In genomic region chr21:23740463-23740862, GRCh38 we compare ENCODE assay signal across 15 cellular contexts.
"Had no signal": no experiment of that assay in that cellular context is flagged by ENCODE, and none has a peak within 500 bp of the region (broad histone marks: within the 10 kb centered on the region; RNA-seq: fewer than 3 reads in every experiment).

No MANE protein-coding gene starts in this region.

- H3K4me3 ChIP-seq: cardiac muscle cell, dorsolateral prefrontal cortex, gastroesophageal sphincter, lung, neural progenitor cell, right lobe of liver, smooth muscle cell had no signal

- H3K27ac Mint-ChIP-seq: activated CD4-positive, alpha-beta memory T cell treated with anti-CD3 and anti-CD28 coated beads, Interleukin-2, amount 10 ng/mL, durations not matched to agents 7 days and 5 days; activated naive CD4-positive, alpha-beta T cell treated with anti-CD3 and anti-CD28 coated beads, Interleukin-2, amount 50 U/mL, for 72 hours; naive B cell; neural progenitor cell had no signal

- H3K27me3 Mint-ChIP-seq: activated CD4-positive, alpha-beta memory T cell treated with anti-CD3 and anti-CD28 coated beads, Interleukin-2, amount 10 ng/mL, durations not matched to agents 7 days and 5 days had no signal

- H3K27ac ChIP-seq: cardiac muscle cell, dorsolateral prefrontal cortex, gastroesophageal sphincter, neural progenitor cell, right lobe of liver had no signal

- H3K9ac ChIP-seq: neural progenitor cell had no signal

- H2AFZ ChIP-seq: neural progenitor cell had no signal

- H3K4me2 ChIP-seq: neural progenitor cell, smooth muscle cell had no signal

- H3K4me1 ChIP-seq: gastroesophageal sphincter, neural progenitor cell, right lobe of liver had no signal

- H3K4me3 Mint-ChIP-seq: activated CD4-positive, alpha-beta memory T cell treated with anti-CD3 and anti-CD28 coated beads, Interleukin-2, amount 10 ng/mL, durations not matched to agents 7 days and 5 days; activated T-cell treated with anti-CD3 and anti-CD28 coated beads, Interleukin-2, amount 50 U/mL, for 4 hours; naive B cell; neural progenitor cell had no signal

- H3K4me1 Mint-ChIP-seq: activated CD4-positive, alpha-beta memory T cell treated with anti-CD3 and anti-CD28 coated beads, Interleukin-2, amount 10 ng/mL, durations not matched to agents 7 days and 5 days; naive B cell; neural progenitor cell had no signal

- H3K27me3 ChIP-seq: cardiac muscle cell, gastroesophageal sphincter, neural progenitor cell, right lobe of liver had no signal

- H3K36me3 ChIP-seq: cardiac muscle cell, gastroesophageal sphincter, neural progenitor cell, right lobe of liver had no signal

- ATAC-seq: activated naive CD4-positive, alpha-beta T cell treated with anti-CD3 and anti-CD28 coated beads, Interleukin-2, amount 50 U/mL, for 72 hours; activated T-cell treated with anti-CD3 and anti-CD28 coated beads, Interleukin-2, amount 50 U/mL, for 4 hours; gastroesophageal sphincter; right lobe of liver; stimulated activated naive CD8-positive, alpha-beta T cell treated with anti-CD3 and anti-CD28 coated beads, Interleukin-15, Interleukin-2, amounts not matched to agents 100 U/mL and 50 U/mL, for 24 hours had no signal

- H3K9me3 Mint-ChIP-seq: activated T-cell treated with anti-CD3 and anti-CD28 coated beads, Interleukin-2, amount 50 U/mL, for 4 hours; neural progenitor cell had no signal

- H3K9me3 ChIP-seq: gastroesophageal sphincter, right lobe of liver had no signal

- H3K36me3 Mint-ChIP-seq: activated naive CD4-positive, alpha-beta T cell treated with anti-CD3 and anti-CD28 coated beads, Interleukin-2, amount 50 U/mL, for 72 hours; naive B cell; neural progenitor cell had no signal

- DNase-seq: activated CD4-positive, alpha-beta memory T cell treated with anti-CD3 and anti-CD28 coated beads, Interleukin-2, amount 10 ng/mL, durations not matched to agents 7 days and 5 days; activated effector memory CD4-positive, alpha-beta T cell treated with anti-CD3 and anti-CD28 coated beads, Interleukin-2, amount 50 U/mL, for 16 hours; activated T-cell treated with anti-CD3 and anti-CD28 coated beads, Interleukin-2, amount 50 U/mL, for 4 hours; dorsolateral prefrontal cortex; erythroblast; naive B cell; right lobe of liver; stimulated activated naive CD8-positive, alpha-beta T cell treated with anti-CD3 and anti-CD28 coated beads, Interleukin-15, Interleukin-2, amounts not matched to agents 100 U/mL and 50 U/mL, for 24 hours; trophoblast cell had no signal
